1 cellular context compared by ENCODE assay signal in genomic region chr10:117994771-117995170, GRCh38.
TF ChIP-seq lines count a peak whose summit lies in the region.

No MANE protein-coding gene starts in this region.

TF ChIP-seq in GM23338, 12 proteins besides CTCF, POLR2A, EP300 and RAD21 (continued from another document):
- no peak for TF ChIP-seq REST (IDR thresholded peaks at IDR 0.05; ENCODE audit: unreplicated experiment)
- no peak for TF ChIP-seq ZNF114 (CRISPR knock-in tag; IDR thresholded peaks at IDR 0.05)
- TF ChIP-seq EZH2 (IDR thresholded peaks at IDR 0.05; ENCODE audit: low read depth, unreplicated experiment), result no peak
- no peak for TF ChIP-seq CREB1 (CRISPR knock-in tag; IDR thresholded peaks at IDR 0.05; ENCODE audit: low read depth)
